In the genomic region with DNA sequence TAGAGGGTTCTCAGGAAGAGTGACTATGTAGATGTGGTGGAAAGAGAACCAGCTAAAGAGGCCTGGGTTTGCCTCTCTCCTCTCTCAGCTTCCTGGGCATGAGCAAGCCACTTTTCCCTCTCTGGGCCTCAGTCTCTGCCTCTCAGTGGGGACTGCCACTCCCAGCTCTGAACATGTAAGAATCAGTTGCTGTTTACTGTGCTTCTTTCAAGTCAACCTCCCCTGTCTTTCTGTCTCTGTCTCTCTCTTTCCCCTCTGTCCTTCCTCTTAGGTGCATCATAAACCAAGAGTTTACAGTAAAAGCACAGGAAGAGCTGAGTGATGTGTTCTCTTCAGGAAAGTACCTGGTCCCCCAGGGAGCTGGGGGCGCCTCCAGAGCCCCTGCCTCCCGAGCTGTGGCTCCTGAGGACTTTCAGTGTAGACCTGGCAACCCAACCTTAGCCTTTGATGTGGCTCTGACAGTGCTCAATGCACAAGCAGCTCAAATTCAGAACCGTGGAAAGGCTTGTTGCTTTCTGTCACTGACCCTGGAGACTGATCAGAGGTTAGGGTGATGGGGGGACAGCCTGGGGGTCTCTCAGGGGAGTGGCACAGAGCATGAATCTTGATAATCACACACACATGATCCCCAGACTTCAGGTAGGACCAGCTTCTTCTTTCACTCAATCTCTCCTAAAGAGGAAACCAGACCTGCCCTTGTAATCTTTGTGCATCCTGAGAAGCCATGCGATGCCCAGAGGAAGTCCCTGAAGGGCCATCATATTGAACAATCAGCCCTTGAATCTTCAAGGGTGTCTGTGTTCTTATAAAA, we compare ENCODE assay signal across 9 cellular contexts. TPM values are rescaled to one million over a fixed set of nuclear protein-coding genes. Genes with fewer than 3 reads are reported as not detected.
DNase-seq lines count a peak whose midpoint lies in the region; ATAC-seq and TF ChIP-seq lines count a peak whose summit lies in the region.
"Had no signal": no experiment of that assay in that cellular context is flagged by ENCODE, and none has a peak within 500 bp of the region (broad histone marks: within the 10 kb centered on the region; RNA-seq: fewer than 3 reads in every experiment).

No MANE protein-coding gene starts in this region.

- TF ChIP-seq CTCF in HL-60 (IDR thresholded peaks at IDR 0.05; ENCODE audit: insufficient read depth, low read length): no peak

- H3K4me3 Mint-ChIP-seq in activated naive CD4-positive, alpha-beta T cell treated with anti-CD3 and anti-CD28 coated beads, Interleukin-2, amount 10 ng/mL, durations not matched to agents 7 days and 5 days: peak overlapping the region; percentile 11
- peak overlapping the region; percentile 10 to 50 for H3K4me3 Mint-ChIP-seq in stimulated activated naive B cell treated with anti-CD40 and anti-IgM and Interleukin-4, amounts not matched to agents 10 μg/mL and 1 μg/mL and 100 μg/mL, for 72 hours

- CTCF ChIA-PET in activated naive CD4-positive, alpha-beta T cell treated with anti-CD3 and anti-CD28 coated beads, Interleukin-2, amount 10 ng/mL, durations not matched to agents 7 days and 5 days (lab: Charles Lee): interaction anchor here (0.6 to 1.8 kb wide), 14 partner anchors 9 to 308 kb away, joined by 3 to 12 read pairs (median 4); a partner anchor contains a TSS

- ATAC-seq in GM21423 (IDR thresholded peaks at IDR 0.05; ENCODE audit: unreplicated experiment): peak; percentile 65
- peak; percentile 75 to 78 for ATAC-seq in stimulated activated naive B cell treated with anti-CD40 and anti-IgM and Interleukin-4, amounts not matched to agents 10 μg/mL and 1 μg/mL and 100 μg/mL, for 72 hours (replicated peaks)
- no peak for ATAC-seq in HG03135 (IDR thresholded peaks at IDR 0.05; ENCODE audit: unreplicated experiment)

- no peaks in the 10 kb centered on the region for H3K27me3 Mint-ChIP-seq in activated naive CD4-positive, alpha-beta T cell treated with anti-CD3 and anti-CD28 coated beads, Interleukin-2, amount 10 ng/mL, durations not matched to agents 7 days and 5 days
- peaks cover 16 to 34% of the 10 kb centered on the region in 2 donors for H3K27me3 Mint-ChIP-seq in stimulated activated naive B cell treated with anti-CD40 and anti-IgM and Interleukin-4, amounts not matched to agents 10 μg/mL and 1 μg/mL and 100 μg/mL, for 72 hours

- H3K4me3 ChIP-seq in HL-60 (replicated peaks; ENCODE audit: insufficient read depth, low read length): no peak overlapping the region

- peaks cover 3% of the 10 kb centered on the region for H3K36me3 Mint-ChIP-seq in activated naive CD4-positive, alpha-beta T cell treated with anti-CD3 and anti-CD28 coated beads, Interleukin-2, amount 10 ng/mL, durations not matched to agents 7 days and 5 days
- no peaks in the 10 kb centered on the region for H3K36me3 Mint-ChIP-seq in stimulated activated naive B cell treated with anti-CD40 and anti-IgM and Interleukin-4, amounts not matched to agents 10 μg/mL and 1 μg/mL and 100 μg/mL, for 72 hours

- H3K27me3 ChIP-seq in HL-60 (ENCODE audit: insufficient read depth, poor library complexity, severe bottlenecking): no peaks in the 10 kb centered on the region

- H3K4me1 Mint-ChIP-seq in activated naive CD4-positive, alpha-beta T cell treated with anti-CD3 and anti-CD28 coated beads, Interleukin-2, amount 10 ng/mL, durations not matched to agents 7 days and 5 days: peaks cover 45% of the 10 kb centered on the region
- H3K4me1 Mint-ChIP-seq in stimulated activated naive B cell treated with anti-CD40 and anti-IgM and Interleukin-4, amounts not matched to agents 10 μg/mL and 1 μg/mL and 100 μg/mL, for 72 hours: peaks cover 14 to 24% of the 10 kb centered on the region in 2 donors

- H3K9me3 Mint-ChIP-seq in activated naive CD4-positive, alpha-beta T cell treated with anti-CD3 and anti-CD28 coated beads, Interleukin-2, amount 10 ng/mL, durations not matched to agents 7 days and 5 days: no peaks in the 10 kb centered on the region
- H3K9me3 Mint-ChIP-seq in stimulated activated naive B cell treated with anti-CD40 and anti-IgM and Interleukin-4, amounts not matched to agents 10 μg/mL and 1 μg/mL and 100 μg/mL, for 72 hours: no peaks in the 10 kb centered on the region

- H3K27ac Mint-ChIP-seq in activated naive CD4-positive, alpha-beta T cell treated with anti-CD3 and anti-CD28 coated beads, Interleukin-2, amount 10 ng/mL, durations not matched to agents 7 days and 5 days: peak overlapping the region; percentile 89
- H3K27ac Mint-ChIP-seq in stimulated activated naive B cell treated with anti-CD40 and anti-IgM and Interleukin-4, amounts not matched to agents 10 μg/mL and 1 μg/mL and 100 μg/mL, for 72 hours: peak overlapping the region; percentile 78

- 0 out of 2 replicates have a peak overlapping the region, but pooled peaks have one; percentile 4 for H3K27ac ChIP-seq in HL-60 (replicated peaks)

- DNase-seq in HL-60 (ENCODE audit: low read depth in 1 of 2, low spot score in 1 of 2) (no peak), cerebellar cortex (ENCODE audit: low spot score) (no peak), dermis blood vessel endothelial cell (no peak), posterior vena cava (ENCODE audit: low spot score) (no peak)
- peak; percentile 75 for DNase-seq in activated naive CD4-positive, alpha-beta T cell treated with anti-CD3 and anti-CD28 coated beads, Interleukin-2, amount 10 ng/mL, durations not matched to agents 7 days and 5 days
- peak; percentile 62 for DNase-seq in stimulated activated naive B cell treated with anti-CD40 and anti-IgM and Interleukin-4, amounts not matched to agents 10 μg/mL and 1 μg/mL and 100 μg/mL, for 72 hours

- intact Hi-C loops in posterior vena cava (cut with DNase I): no loop called here

RNA-seq across cellular contexts. Expression of a gene that starts 59.4 kb away (rescaled TPM):
- total RNA-seq in dermis blood vessel endothelial cell (not detected in 2 replicates), posterior vena cava (1 to 10 TPM; 2.9 to 3.0 TPM)
- total RNA-seq: endothelial cell of umbilical vein had no signal

Comparison
In these comparisons a context has a peak if more than half of its experiments do, and no peak if none do; other contexts are left out.
1. DNase-seq: peak in activated naive CD4-positive, alpha-beta T cell treated with anti-CD3 and anti-CD28 coated beads, Interleukin-2, amount 10 ng/mL, durations not matched to agents 7 days and 5 days (single experiment) and stimulated activated naive B cell treated with anti-CD40 and anti-IgM and Interleukin-4, amounts not matched to agents 10 μg/mL and 1 μg/mL and 100 μg/mL, for 72 hours (single experiment); none in HL-60 (0 of 2), cerebellar cortex (single experiment), dermis blood vessel endothelial cell (single experiment) and posterior vena cava (single experiment).